ENCODE assay signal across 8 cellular contexts in genomic region chr1:234486858-234487830, GRCh38. TPM values are rescaled to one million over a fixed set of nuclear protein-coding genes. Genes with fewer than 3 reads are reported as not detected.
DNase-seq lines count a peak whose midpoint lies in the region; ATAC-seq lines count a peak whose summit lies in the region.

No MANE protein-coding gene starts in this region.

- H3K27ac Mint-ChIP-seq in activated naive CD4-positive, alpha-beta T cell treated with anti-CD3 and anti-CD28 coated beads for 36 hours, result peak overlapping the region; percentile 91
- H3K27ac Mint-ChIP-seq in activated CD8-positive, alpha-beta T cell treated with anti-CD3 and anti-CD28 coated beads, Interleukin-2, amount 10 ng/mL, durations not matched to agents 7 days and 5 days, result no peak overlapping the region

- ATAC-seq in activated CD8-positive, alpha-beta T cell treated with anti-CD3 and anti-CD28 coated beads, Interleukin-2, amount 10 ng/mL, durations not matched to agents 7 days and 5 days, result peak; percentile 66
- ATAC-seq in sciatic nerve, result peak; percentile 87

- intact Hi-C loops in activated naive CD4-positive, alpha-beta T cell treated with anti-CD3 and anti-CD28 coated beads for 36 hours (cut with micrococcal nuclease), result loop anchor here (1.0 kb wide), 2 partner anchors 528 to 596 kb away; no protein-coding TSS in a partner anchor
- intact Hi-C loops in head of caudate nucleus (cut with DNase I) (loop anchor here (2.0 to 10.0 kb wide), 2 partner anchors 112 to 606 kb away; partner anchors contain the start of gene COA6), sciatic nerve (cut with DNase I) (no loop called here)

- CTCF ChIA-PET in activated naive CD4-positive, alpha-beta T cell treated with anti-CD3 and anti-CD28 coated beads for 36 hours (lab: Charles Lee), result interaction anchor here (0.6 to 2.4 kb wide), 17 partner anchors 9 to 610 kb away, joined by 3 to 20 read pairs (median 4); no protein-coding TSS in a partner anchor
- CTCF ChIA-PET in activated CD8-positive, alpha-beta T cell treated with anti-CD3 and anti-CD28 coated beads, Interleukin-2, amount 10 ng/mL, durations not matched to agents 7 days and 5 days (lab: Charles Lee), result interaction anchor here (0.7 to 3.6 kb wide), 50 partner anchors 9 to 1017 kb away, joined by 3 to 27 read pairs (median 4); partner anchors contain the start of genes B3GALNT2, IRF2BP2 and TOMM20

- peaks cover 41% of the 10 kb centered on the region for H3K4me1 Mint-ChIP-seq in activated naive CD4-positive, alpha-beta T cell treated with anti-CD3 and anti-CD28 coated beads for 36 hours (ENCODE audit: low read depth)
- peaks cover 31% of the 10 kb centered on the region for H3K4me1 Mint-ChIP-seq in activated CD8-positive, alpha-beta T cell treated with anti-CD3 and anti-CD28 coated beads, Interleukin-2, amount 10 ng/mL, durations not matched to agents 7 days and 5 days (ENCODE audit: low read depth)

- peak; percentile 66 for DNase-seq in activated naive CD4-positive, alpha-beta T cell treated with anti-CD3 and anti-CD28 coated beads for 36 hours
- no peak for DNase-seq in activated naive CD4-positive, alpha-beta T cell treated with Interleukin-2 at 50 U/mL for 16 hours
- peak; percentile 19 for DNase-seq in NCI-H1436 treated with DMSO at 0.1 percent for 48 hours (lab: John Stamatoyannopoulos, UW)
- peak; percentile 59 for DNase-seq in activated CD8-positive, alpha-beta T cell treated with anti-CD3 and anti-CD28 coated beads, Interleukin-2, amount 10 ng/mL, durations not matched to agents 7 days and 5 days
- DNase-seq in head of caudate nucleus, result peak in 36 of 42 donors; percentile 11 to 83 (median 53)
- DNase-seq in sciatic nerve (ENCODE audit: low spot score), result no peak
- DNase-seq in NCI-H1105 (lab: John Stamatoyannopoulos, UW), result no peak
- DNase-seq in NCI-H2029 (lab: John Stamatoyannopoulos, UW), result no peak

- H3K27me3 Mint-ChIP-seq in activated naive CD4-positive, alpha-beta T cell treated with anti-CD3 and anti-CD28 coated beads for 36 hours (ENCODE audit: low read depth), result peaks cover 10% of the 10 kb centered on the region
- peaks cover 16% of the 10 kb centered on the region for H3K27me3 Mint-ChIP-seq in activated CD8-positive, alpha-beta T cell treated with anti-CD3 and anti-CD28 coated beads, Interleukin-2, amount 10 ng/mL, durations not matched to agents 7 days and 5 days (ENCODE audit: low read depth)

- POLR2A ChIA-PET in activated CD8-positive, alpha-beta T cell treated with anti-CD3 and anti-CD28 coated beads, Interleukin-2, amount 10 ng/mL, durations not matched to agents 7 days and 5 days (lab: Charles Lee), result interaction anchor here (0.6 to 1.6 kb wide), 5 partner anchors 9 to 841 kb away, joined by 3 to 7 read pairs (median 3); partner anchors contain the start of genes ARID4B and GGPS1

- no peak overlapping the region for H3K4me3 Mint-ChIP-seq in activated naive CD4-positive, alpha-beta T cell treated with anti-CD3 and anti-CD28 coated beads for 36 hours
- H3K4me3 Mint-ChIP-seq in activated CD8-positive, alpha-beta T cell treated with anti-CD3 and anti-CD28 coated beads, Interleukin-2, amount 10 ng/mL, durations not matched to agents 7 days and 5 days, result no peak overlapping the region

- H3K9me3 Mint-ChIP-seq in activated naive CD4-positive, alpha-beta T cell treated with anti-CD3 and anti-CD28 coated beads for 36 hours, result no peaks in the 10 kb centered on the region
- H3K9me3 Mint-ChIP-seq in activated CD8-positive, alpha-beta T cell treated with anti-CD3 and anti-CD28 coated beads, Interleukin-2, amount 10 ng/mL, durations not matched to agents 7 days and 5 days (ENCODE audit: insufficient read depth), result no peaks in the 10 kb centered on the region

- no peaks in the 10 kb centered on the region for H3K36me3 Mint-ChIP-seq in activated naive CD4-positive, alpha-beta T cell treated with anti-CD3 and anti-CD28 coated beads for 36 hours (ENCODE audit: low read depth)
- H3K36me3 Mint-ChIP-seq in activated CD8-positive, alpha-beta T cell treated with anti-CD3 and anti-CD28 coated beads, Interleukin-2, amount 10 ng/mL, durations not matched to agents 7 days and 5 days (ENCODE audit: low read depth), result no peaks in the 10 kb centered on the region

RNA-seq across cellular contexts. Expression of gene TARBP1, which starts 8.2 kb away (rescaled TPM):
- 10 to 100 TPM; 40.2 to 41.6 TPM for total RNA-seq in activated naive CD4-positive, alpha-beta T cell treated with anti-CD3 and anti-CD28 coated beads for 36 hours
- total RNA-seq in activated CD8-positive, alpha-beta T cell treated with anti-CD3 and anti-CD28 coated beads, Interleukin-2, amount 10 ng/mL, durations not matched to agents 7 days and 5 days, result 10 to 100 TPM; 35.7 TPM
- total RNA-seq in sciatic nerve, result 31.5 TPM

Comparison
In these comparisons a context has a peak if more than half of its experiments do, and no peak if none do; other contexts are left out.
1. DNase-seq: peak in activated naive CD4-positive, alpha-beta T cell treated with anti-CD3 and anti-CD28 coated beads for 36 hours (single experiment), NCI-H1436 treated with DMSO at 0.1 percent for 48 hours (single experiment), activated CD8-positive, alpha-beta T cell treated with anti-CD3 and anti-CD28 coated beads, Interleukin-2, amount 10 ng/mL, durations not matched to agents 7 days and 5 days (single experiment) and head of caudate nucleus (36 of 42); none in activated naive CD4-positive, alpha-beta T cell treated with Interleukin-2 at 50 U/mL for 16 hours (single experiment), sciatic nerve (single experiment), NCI-H1105 (single experiment) and NCI-H2029 (single experiment).